Comparison of ENCODE assay signal across 8 cellular contexts in genomic region chr4:75126870-75127269, GRCh38.
DNase-seq lines count a peak whose midpoint lies in the region; ATAC-seq, FAIRE-seq and TF ChIP-seq lines count a peak whose summit lies in the region.
"Not testable (repeated sequence)": the region's sequence is repeated elsewhere in the genome, so short reads cannot be mapped to it uniquely, and the experiment has no call there.

No MANE protein-coding gene starts in this region.

- H4K20me1 ChIP-seq in H1 (replicated peaks in 1 of 2; ENCODE audit: control insufficient read depth in 1 of 2, insufficient read depth in 2 of 2, low read length in 2 of 2): not testable (repeated sequence)

- not testable (repeated sequence) for H3K4me1 ChIP-seq in HUES6 (ENCODE audit: control insufficient read depth, insufficient read depth, low read length); H1 (replicated peaks in 1 of 4; ENCODE audit: control insufficient read depth in 3 of 4, insufficient read depth in 4 of 4, low read length in 3 of 4); iPS-20b (ENCODE audit: insufficient read depth, low read length)

- not testable (repeated sequence) for H3K79me1 ChIP-seq in H1 (ENCODE audit: low read depth, low read length)

- TF ChIP-seq CTCF in WTC11 (IDR thresholded peaks at IDR 0.05); H1 (IDR thresholded peaks at IDR 0.05; ENCODE audit: control extremely low read depth in 1 of 3, insufficient read depth in 1 of 3, low read depth in 1 of 3, low read length in 3 of 3); nephron progenitor cell (IDR thresholded peaks at IDR 0.05); type B pancreatic cell (conservative IDR thresholded peaks at IDR 0.05): not testable (repeated sequence)

- not testable (repeated sequence) for H2AFZ ChIP-seq in H1 (ENCODE audit: low read length)

- not testable (repeated sequence) for H2AK5ac ChIP-seq in H1 (ENCODE audit: low read depth, low read length)

- not testable (repeated sequence) for H3K9me3 ChIP-seq in HUES6 (ENCODE audit: control insufficient read depth, insufficient read depth, low read depth, low read length); H1 (ENCODE audit: insufficient read depth in 2 of 2, low read depth in 1 of 2, low read length in 1 of 2); iPS-20b (ENCODE audit: insufficient read depth, low read depth, low read length)

- H3K56ac ChIP-seq in H1 (replicated peaks; ENCODE audit: insufficient read length, low read depth, low read length): not testable (repeated sequence)

- H3K23ac ChIP-seq in H1 (ENCODE audit: insufficient read length): not testable (repeated sequence)

- H2BK20ac ChIP-seq in H1 (ENCODE audit: low read length): not testable (repeated sequence)

- not testable (repeated sequence) for H2BK15ac ChIP-seq in H1 (ENCODE audit: low read length)

- peaks cover 18% of the 10 kb centered on the region for H3K4me1 Mint-ChIP-seq in WTC11
- peaks cover 13% of the 10 kb centered on the region for H3K4me1 Mint-ChIP-seq in nephron progenitor cell
- H3K4me1 Mint-ChIP-seq in type B pancreatic cell (ENCODE audit: unreplicated experiment): not testable (repeated sequence)

- not testable (repeated sequence) for ATAC-seq in WTC11

- H2BK120ac ChIP-seq in H1 (replicated peaks; ENCODE audit: low read depth, low read length): not testable (repeated sequence)

- peak overlapping the region; percentile 79 for H3K9ac ChIP-seq in HUES6 (ENCODE audit: low read length)
- not testable (repeated sequence) for H3K9ac ChIP-seq in H1 (replicated peaks in 1 of 4; ENCODE audit: extremely low read depth in 1 of 4, low read depth in 3 of 4, low read length in 3 of 4)
- peak overlapping the region; percentile 67; the same call in 1 of the 2 replicates for H3K9ac ChIP-seq in iPS-20b (ENCODE audit: low read depth, low read length)

- not testable (repeated sequence) for H2BK12ac ChIP-seq in H1 (ENCODE audit: low read depth, low read length)

- not testable (repeated sequence) for H3K23me2 ChIP-seq in H1 (ENCODE audit: low read depth, low read length)

- H3K27ac Mint-ChIP-seq in WTC11: peak overlapping the region; percentile 84; the same call in 1 of the 2 replicates
- peak overlapping the region; percentile 92 for H3K27ac Mint-ChIP-seq in nephron progenitor cell
- peak overlapping the region; percentile 74 for H3K27ac Mint-ChIP-seq in type B pancreatic cell

- not testable (repeated sequence) for H3K36me3 ChIP-seq in HUES6 (ENCODE audit: control insufficient read depth, insufficient read depth, low read length); H1 (ENCODE audit: control insufficient read depth in 2 of 4, insufficient read depth in 4 of 4, low read length in 3 of 4); iPS-20b (ENCODE audit: insufficient read depth, low read depth, low read length)

- not testable (repeated sequence) for H3K14ac ChIP-seq in H1 (ENCODE audit: insufficient read length)

- peak overlapping the region; percentile 29; the same call in 1 of the 2 replicates for H3K27ac ChIP-seq in HUES6 (ENCODE audit: low read depth, low read length)
- H3K27ac ChIP-seq in H1 (ENCODE audit: low read depth, low read length); iPS-20b (ENCODE audit: low read length): not testable (repeated sequence)

- H3K4me3 Mint-ChIP-seq in WTC11: peak overlapping the region; percentile 72
- peak overlapping the region; percentile 82 for H3K4me3 Mint-ChIP-seq in nephron progenitor cell
- peak overlapping the region; percentile 83 for H3K4me3 Mint-ChIP-seq in type B pancreatic cell

- not testable (repeated sequence) for H3K4ac ChIP-seq in H1 (replicated peaks; ENCODE audit: insufficient read length, low read depth, low read length)

- POLR2A ChIA-PET in WTC11 (lab: Charles Lee); H1 (lab: Charles Lee; ENCODE audit: partially characterized antibody): not testable (repeated sequence)

- not testable (repeated sequence) for TF ChIP-seq RAD21 in H1 (IDR thresholded peaks at IDR 0.05 in 1 of 2, conservative IDR thresholded peaks at IDR 0.05 in 1 of 2; ENCODE audit: low read depth in 2 of 2, low read length in 2 of 2)

- peak overlapping the region; percentile 76 for H4K91ac ChIP-seq in H1 (replicated peaks; ENCODE audit: insufficient read length, low read length)

- H3K4me3 ChIP-seq in HUES6 (ENCODE audit: low read depth, low read length) (peak overlapping the region; percentile 63), H1 (ENCODE audit: extremely low read depth in 1 of 4, insufficient read depth in 2 of 4, low read depth in 3 of 4, low read length in 4 of 4) (peak overlapping the region in 2 of 4 experiments; percentile 4 to 42; a peak in 1 of 8 replicates), iPS-20b (ENCODE audit: low read length) (peak overlapping the region; percentile 61)

- not testable (repeated sequence) for H3K18ac ChIP-seq in H1 (ENCODE audit: extremely low read depth, low read length)

- not testable (repeated sequence) for H3K27me3 ChIP-seq in HUES6 (ENCODE audit: control insufficient read depth, insufficient read depth, low read length); H1 (replicated peaks in 1 of 4; ENCODE audit: control insufficient read depth in 3 of 4, extremely low read depth in 1 of 4, insufficient read depth in 3 of 4, low read length in 3 of 4); iPS-20b (ENCODE audit: insufficient read depth, low read length)

- not testable (repeated sequence) for H2BK5ac ChIP-seq in H1 (ENCODE audit: low read depth, low read length)

- not testable (repeated sequence) for H4K8ac ChIP-seq in H1 (ENCODE audit: extremely low read depth, insufficient read depth, low read length)

- FAIRE-seq in H1 (lab: Jason Lieb, UNC): not testable (repeated sequence)

- H3K9me3 Mint-ChIP-seq in WTC11: peaks cover 23% of the 10 kb centered on the region
- peaks cover 48% of the 10 kb centered on the region for H3K9me3 Mint-ChIP-seq in nephron progenitor cell
- H3K9me3 Mint-ChIP-seq in type B pancreatic cell: not testable (repeated sequence)

- H4K5ac ChIP-seq in H1 (ENCODE audit: insufficient read length, low read depth, low read length): not testable (repeated sequence)

- CTCF ChIA-PET in WTC11 (lab: Charles Lee): interaction anchor here (0.6 kb wide), 1 partner anchor 163 kb away, joined by 3 read pairs; no protein-coding TSS in a partner anchor
- CTCF ChIA-PET in H1 (lab: Charles Lee; ENCODE audit: partially characterized antibody): interaction anchor here (0.7 to 0.8 kb wide), 2 partner anchors 9 to 18 kb away, joined by 3 to 4 read pairs; no protein-coding TSS in a partner anchor

- peaks cover 15% of the 10 kb centered on the region for H3K27me3 Mint-ChIP-seq in WTC11 (ENCODE audit: low read depth)
- not testable (repeated sequence) for H3K27me3 Mint-ChIP-seq in nephron progenitor cell (ENCODE audit: low read depth, poor library complexity); type B pancreatic cell

- DNase-seq in ELF-1 (ENCODE audit: low read depth, low spot score) (peak; percentile 8), NCI-H748 (lab: John Stamatoyannopoulos, UW; ENCODE audit: unreplicated experiment) (peak; percentile 28), H1 (ENCODE audit: low read depth in 1 of 2, low spot score in 2 of 2) (peak in 1 of 2 experiments; percentile 58)
- DNase-seq in WTC11 (ENCODE audit: low spot score); nephron progenitor cell; type B pancreatic cell (ENCODE audit: extremely low spot score, unreplicated experiment): not testable (repeated sequence)

- H3K36me3 Mint-ChIP-seq in WTC11, type B pancreatic cell: not testable (repeated sequence)
- peaks cover 42% of the 10 kb centered on the region for H3K36me3 Mint-ChIP-seq in nephron progenitor cell (ENCODE audit: low read depth)

- 71% methylated on average over 9 of the region's 21 CpGs; no CpG with 5 or more reads in 1 of the 2 experiments for WGBS in H1 (ENCODE audit: extremely low coverage in 1 of 2, insufficient coverage in 1 of 2, insufficient read length in 1 of 2, insufficient replicate concordance in 2 of 2, low coverage in 1 of 2, low lambda C conversion rate in 2 of 2, missing lambda C conversion rate in 1 of 2), 2 experiments

- peak overlapping the region; percentile 32 to 54; a peak in 2 of 4 replicates for H3K4me2 ChIP-seq in H1 (ENCODE audit: insufficient read depth in 1 of 2, low read depth in 2 of 2, low read length in 2 of 2)

- TF ChIP-seq POLR2A in H1 (IDR thresholded peaks at IDR 0.05; ENCODE audit: control extremely low read depth in 1 of 2, low read depth in 2 of 2, low read length in 2 of 2): not testable (repeated sequence)

- TF ChIP-seq EP300 in H1 (IDR thresholded peaks at IDR 0.05; ENCODE audit: borderline replicate concordance in 1 of 2, low read depth in 2 of 2, low read length in 2 of 2): not testable (repeated sequence)

- not testable (repeated sequence) for H3K79me2 ChIP-seq in H1 (ENCODE audit: control insufficient read depth in 1 of 2, insufficient read depth in 2 of 2, low read length in 2 of 2)
